In genomic region chr3:170732660-170733245, GRCh38 we compare ENCODE assay signal across 21 cellular contexts.
"Had no signal": no experiment of that assay in that cellular context is flagged by ENCODE, and none has a peak within 500 bp of the region (broad histone marks: within the 10 kb centered on the region; RNA-seq: fewer than 3 reads in every experiment).

No MANE protein-coding gene starts in this region.

- H3K27me3 ChIP-seq: ascending aorta, brain microvascular endothelial cell, heart left ventricle, thyroid gland, upper lobe of right lung had no signal

- H3K27ac Mint-ChIP-seq: activated B cell treated with CpG ODN at 0.5 μM for 24 hours; activated naive CD4-positive, alpha-beta T cell treated with anti-CD3 and anti-CD28 coated beads for 36 hours; activated T-cell treated with anti-CD3 and anti-CD28 coated beads, Interleukin-2, amount 50 U/mL, for 72 hours; dendritic cell treated with granulocyte-macrophage colony-stimulating factor and Interleukin-4, amounts not matched to agents 40 ng/mL and 50 ng/mL, for 4 days; nephron progenitor cell; stimulated activated naive CD8-positive, alpha-beta T cell treated with anti-CD3 and anti-CD28 coated beads, Interleukin-15, Interleukin-2, amounts not matched to agents 100 ng/mL and 50 ng/mL, for 24 hours; T-cell had no signal

- H3K4me1 ChIP-seq: ascending aorta, parathyroid adenoma, thyroid gland, upper lobe of right lung had no signal

- H3K79me2 ChIP-seq: parathyroid adenoma had no signal

- H3K4me1 Mint-ChIP-seq: activated B cell treated with CpG ODN at 0.5 μM for 24 hours, T-cell had no signal

- ATAC-seq: activated T-cell treated with anti-CD3 and anti-CD28 coated beads, Interleukin-2, amount 50 U/mL, for 72 hours; heart left ventricle; right cardiac atrium; T-cell; upper lobe of right lung had no signal

- H3K4me3 ChIP-seq: ascending aorta, heart left ventricle, thyroid gland, upper lobe of right lung had no signal

- H2AFZ ChIP-seq: parathyroid adenoma had no signal

- H3K4me3 Mint-ChIP-seq: activated B cell treated with CpG ODN at 0.5 μM for 24 hours; activated naive CD4-positive, alpha-beta T cell treated with anti-CD3 and anti-CD28 coated beads for 36 hours; activated T-cell treated with anti-CD3 and anti-CD28 coated beads, Interleukin-2, amount 50 U/mL, for 72 hours; dendritic cell treated with granulocyte-macrophage colony-stimulating factor and Interleukin-4, amounts not matched to agents 40 ng/mL and 50 ng/mL, for 4 days; nephron progenitor cell; stimulated activated naive CD8-positive, alpha-beta T cell treated with anti-CD3 and anti-CD28 coated beads, Interleukin-15, Interleukin-2, amounts not matched to agents 100 ng/mL and 50 ng/mL, for 24 hours; T-cell had no signal

- H3K9me3 Mint-ChIP-seq: activated naive CD4-positive, alpha-beta T cell treated with anti-CD3 and anti-CD28 coated beads for 36 hours; activated T-cell treated with anti-CD3 and anti-CD28 coated beads, Interleukin-2, amount 50 U/mL, for 72 hours; dendritic cell treated with granulocyte-macrophage colony-stimulating factor and Interleukin-4, amounts not matched to agents 40 ng/mL and 50 ng/mL, for 4 days; nephron progenitor cell; stimulated activated naive CD8-positive, alpha-beta T cell treated with anti-CD3 and anti-CD28 coated beads, Interleukin-15, Interleukin-2, amounts not matched to agents 100 ng/mL and 50 ng/mL, for 24 hours; T-cell had no signal

- H3K27ac ChIP-seq: ascending aorta, brain microvascular endothelial cell, heart left ventricle, parathyroid adenoma, thyroid gland, upper lobe of right lung had no signal

- H3K9ac ChIP-seq: parathyroid adenoma had no signal

- DNase-seq: activated B cell treated with CpG ODN at 0.5 μM for 24 hours; activated CD4-positive, alpha-beta T cell treated with anti-CD3 and anti-CD28 coated beads for 4 hours; activated CD4-positive, alpha-beta T cell treated with anti-CD3 and anti-CD28 coated beads, Interleukin-2, amount 50 U/mL, for 48 hours; activated effector memory CD4-positive, alpha-beta T cell treated with Interleukin-2 at 50 U/mL for 16 hours; activated naive CD4-positive, alpha-beta T cell treated with anti-CD3 and anti-CD28 coated beads for 36 hours; activated T-cell treated with anti-CD3 and anti-CD28 coated beads, Interleukin-2, amount 50 U/mL, for 72 hours; brain microvascular endothelial cell; caudate nucleus; effector CD8-positive, alpha-beta T cell; heart left ventricle; nephron progenitor cell; right cardiac atrium; stimulated activated CD4-positive, alpha-beta T cell treated with anti-CD3 and anti-CD28 coated beads, Interleukin-1b, Interleukin-23, amount 100 ng/mL, for 48 hours; substantia nigra; T-cell; thyroid gland; upper lobe of right lung had no signal

- H3K36me3 Mint-ChIP-seq: T-cell had no signal

- H3K36me3 ChIP-seq: ascending aorta, brain microvascular endothelial cell, heart left ventricle, thyroid gland, upper lobe of right lung had no signal

- H3K9me3 ChIP-seq: ascending aorta, heart left ventricle, thyroid gland, upper lobe of right lung had no signal
